ENCODE assay signal across 8 cellular contexts in genomic region chr22:19855504-19856409, GRCh38. TPM values are rescaled to one million over a fixed set of nuclear protein-coding genes. Genes with fewer than 3 reads are reported as not detected.
A peak's percentile ranks its signal among the peaks of the same experiment; 100 is the strongest.
DNase-seq lines count a peak whose midpoint lies in the region; ATAC-seq and TF ChIP-seq lines count a peak whose summit lies in the region.

No MANE protein-coding gene starts in this region.

- intact Hi-C loops in CD4-positive, alpha-beta memory T cell (cut with micrococcal nuclease), result loop anchor here (1.0 kb wide), 1 partner anchor 36 kb away; no protein-coding TSS in a partner anchor
- intact Hi-C loops in activated naive CD4-positive, alpha-beta T cell treated with anti-CD3 and anti-CD28 coated beads for 36 hours (cut with micrococcal nuclease), result loop anchor here (1.0 to 10.0 kb wide), 6 partner anchors 32 to 653 kb away; partner anchors contain the start of genes COMT, RANBP1, TANGO2 and TRMT2A
- intact Hi-C loops in Right ventricle myocardium inferior (cut with DNase I), result loop anchor here (2.0 to 10.0 kb wide), 2 partner anchors 25 to 259 kb away; partner anchors contain the start of genes RANBP1 and TRMT2A
- intact Hi-C loops in vagina (cut with DNase I), result no loop called here

- H3K9me3 ChIP-seq in CD4-positive, alpha-beta memory T cell (ENCODE audit: control insufficient read depth in 1 of 2, low read length in 2 of 2), result no peaks in the 10 kb centered on the region
- H3K9me3 ChIP-seq in vagina, result no peaks in the 10 kb centered on the region

- H3K27ac ChIP-seq in CD4-positive, alpha-beta memory T cell (ENCODE audit: low read depth, low read length), result peak overlapping the region; percentile 85
- H3K27ac ChIP-seq in vagina, result peak overlapping the region; percentile 94

- no peaks in the 10 kb centered on the region for H3K27me3 ChIP-seq in CD4-positive, alpha-beta memory T cell (ENCODE audit: insufficient read depth, low read length)
- no peaks in the 10 kb centered on the region for H3K27me3 ChIP-seq in vagina

- peak; percentile 37 to 72 (median 49) for DNase-seq in CD4-positive, alpha-beta memory T cell
- DNase-seq in RPMI8226, result peak; percentile 71
- peak; percentile 82 for DNase-seq in activated naive CD4-positive, alpha-beta T cell treated with anti-CD3 and anti-CD28 coated beads for 36 hours
- DNase-seq in Right ventricle myocardium inferior (ENCODE audit: missing footprints), result peak; percentile 77
- peak; percentile 43 for DNase-seq in pons (ENCODE audit: low spot score)
- DNase-seq in vagina (ENCODE audit: extremely low spot score in 2 of 2), result peak; percentile 88 to 90

- peaks cover 24 to 62% (median 41%) of the 10 kb centered on the region in 4 donors for H3K4me1 Mint-ChIP-seq in CD4-positive, alpha-beta memory T cell
- H3K4me1 Mint-ChIP-seq in activated naive CD4-positive, alpha-beta T cell treated with anti-CD3 and anti-CD28 coated beads for 36 hours (ENCODE audit: low read depth), result peaks cover 46% of the 10 kb centered on the region

- TF ChIP-seq CTCF in vagina (IDR thresholded peaks at IDR 0.05), result peak in 1 of 3 experiments; percentile 6

- no peaks in the 10 kb centered on the region for H3K27me3 Mint-ChIP-seq in CD4-positive, alpha-beta memory T cell
- no peaks in the 10 kb centered on the region for H3K27me3 Mint-ChIP-seq in activated naive CD4-positive, alpha-beta T cell treated with anti-CD3 and anti-CD28 coated beads for 36 hours (ENCODE audit: low read depth)

- peak overlapping the region; percentile 92 to 98 (median 94) for H3K4me3 Mint-ChIP-seq in CD4-positive, alpha-beta memory T cell
- peak overlapping the region; percentile 95 for H3K4me3 Mint-ChIP-seq in activated naive CD4-positive, alpha-beta T cell treated with anti-CD3 and anti-CD28 coated beads for 36 hours

- POLR2A ChIA-PET in CD4-positive, alpha-beta memory T cell (lab: Charles Lee; ENCODE audit: partially characterized antibody), result interaction anchor here (0.7 to 3.6 kb wide), 13 partner anchors 11 to 165 kb away, joined by 3 to 92 read pairs (median 5); partner anchors contain the start of genes COMT, TANGO2 and TXNRD2

- peaks cover 17% of the 10 kb centered on the region for H3K36me3 ChIP-seq in CD4-positive, alpha-beta memory T cell (ENCODE audit: insufficient read depth, low read length)
- H3K36me3 ChIP-seq in vagina, result peaks cover 0 to 14% of the 10 kb centered on the region in 2 donors

- H3K4me1 ChIP-seq in CD4-positive, alpha-beta memory T cell (ENCODE audit: insufficient read depth, low read length), result peaks cover 39% of the 10 kb centered on the region
- H3K4me1 ChIP-seq in vagina, result peaks cover 51% of the 10 kb centered on the region

- ATAC-seq in GM19328 (IDR thresholded peaks at IDR 0.05; ENCODE audit: unreplicated experiment) (peak; percentile 24), HG03571 (IDR thresholded peaks at IDR 0.05; ENCODE audit: unreplicated experiment) (peak; percentile 11), Right ventricle myocardium inferior (peak; percentile 15)

- CTCF ChIA-PET in CD4-positive, alpha-beta memory T cell (lab: Charles Lee; ENCODE audit: partially characterized antibody), result interaction anchor here (0.6 to 1.6 kb wide), 5 partner anchors 15 to 563 kb away, joined by 3 to 5 read pairs (median 3); no protein-coding TSS in a partner anchor
- CTCF ChIA-PET in activated naive CD4-positive, alpha-beta T cell treated with anti-CD3 and anti-CD28 coated beads for 36 hours (lab: Charles Lee), result interaction anchor here (0.6 to 1.3 kb wide), 7 partner anchors 9 to 169 kb away, joined by 3 to 7 read pairs (median 3); no protein-coding TSS in a partner anchor

- no peaks in the 10 kb centered on the region for H3K9me3 Mint-ChIP-seq in CD4-positive, alpha-beta memory T cell
- H3K9me3 Mint-ChIP-seq in activated naive CD4-positive, alpha-beta T cell treated with anti-CD3 and anti-CD28 coated beads for 36 hours, result no peaks in the 10 kb centered on the region

- TF ChIP-seq POLR2A in vagina (IDR thresholded peaks at IDR 0.05), result no peak

- H3K4me3 ChIP-seq in CD4-positive, alpha-beta memory T cell (ENCODE audit: low read length in 2 of 2), result peak overlapping the region; percentile 77 to 94
- peak overlapping the region; percentile 82 to 85 for H3K4me3 ChIP-seq in vagina

- peak overlapping the region; percentile 94 to 96 (median 96) for H3K27ac Mint-ChIP-seq in CD4-positive, alpha-beta memory T cell
- H3K27ac Mint-ChIP-seq in activated naive CD4-positive, alpha-beta T cell treated with anti-CD3 and anti-CD28 coated beads for 36 hours, result peak overlapping the region; percentile 98

- H3K36me3 Mint-ChIP-seq in CD4-positive, alpha-beta memory T cell, result peaks cover 0 to 37% of the 10 kb centered on the region in 2 donors
- H3K36me3 Mint-ChIP-seq in activated naive CD4-positive, alpha-beta T cell treated with anti-CD3 and anti-CD28 coated beads for 36 hours (ENCODE audit: low read depth), result peaks cover 17% of the 10 kb centered on the region

RNA-seq across cellular contexts. Expression of gene GNB1L, which starts 1.1 kb away (rescaled TPM):
- total RNA-seq in CD4-positive, alpha-beta memory T cell, result 1 to 10 TPM; 7.9 to 8.7 TPM
- 10 to 100 TPM; 12.7 to 14.6 TPM for polyA plus RNA-seq in CD4-positive, alpha-beta memory T cell
- 1 to 10 TPM; 8.8 to 9.8 TPM for total RNA-seq in activated naive CD4-positive, alpha-beta T cell treated with anti-CD3 and anti-CD28 coated beads for 36 hours
- total RNA-seq in Right ventricle myocardium inferior (1.9 TPM), vagina (14.0 TPM)

RNA-seq across cellular contexts. Expression of gene RTL10, which starts 1.1 kb away (rescaled TPM):
- 10 to 100 TPM; 26.9 to 27.6 TPM for total RNA-seq in CD4-positive, alpha-beta memory T cell
- 10 to 100 TPM in 1 of 2 donors, 1 to 10 TPM in 1; 4.3 to 13.0 TPM for polyA plus RNA-seq in CD4-positive, alpha-beta memory T cell
- total RNA-seq in activated naive CD4-positive, alpha-beta T cell treated with anti-CD3 and anti-CD28 coated beads for 36 hours, result 10 to 100 TPM; 10.9 to 11.9 TPM
- total RNA-seq in Right ventricle myocardium inferior, result 8.5 TPM
- 21.4 TPM for total RNA-seq in vagina

Comparison
In these comparisons a context has a peak if more than half of its experiments do, and no peak if none do; other contexts are left out.
1. Peak in every context shown above with its lines: DNase-seq, ATAC-seq, H3K4me3 ChIP-seq and H3K27ac ChIP-seq.